Comparison of ENCODE assay signal across 17 cellular contexts in genomic region chr2:215598376-215598975, GRCh38.
A peak's percentile ranks its signal among the peaks of the same experiment; 100 is the strongest.
DNase-seq lines count a peak whose midpoint lies in the region; ATAC-seq and TF ChIP-seq lines count a peak whose summit lies in the region.
"Had no signal": no experiment of that assay in that cellular context is flagged by ENCODE, and none has a peak within 500 bp of the region (broad histone marks: within the 10 kb centered on the region; RNA-seq: fewer than 3 reads in every experiment).

No MANE protein-coding gene starts in this region.

- H3K4me3 ChIP-seq in skeletal muscle cell (ENCODE audit: low read depth, low read length) (no peak overlapping the region), breast epithelium (no peak overlapping the region)
- H3K4me3 ChIP-seq: BLaER1 treated with 17β-estradiol and CSF1 and Interleukin-3, amounts not matched to agents 10 nM and 100 nM; lung; Peyer's patch had no signal

- H3K27me3 ChIP-seq in breast epithelium = no peaks in the 10 kb centered on the region
- H3K27me3 ChIP-seq: BLaER1 treated with 17β-estradiol and CSF1 and Interleukin-3, amounts not matched to agents 10 nM and 100 nM; Peyer's patch had no signal

- in situ Hi-C loops in G401 (cut with HindIII; ENCODE audit: low sequenced_read_pairs) = no loop called here

- no peak overlapping the region for H3K27ac ChIP-seq in breast epithelium
- H3K27ac ChIP-seq: BLaER1 treated with 17β-estradiol and CSF1 and Interleukin-3, amounts not matched to agents 10 nM and 100 nM; HL-60; Peyer's patch had no signal

- intact Hi-C loops in breast epithelium (cut with DNase I; ENCODE audit: low total_unique reads) = no loop called here

- DNase-seq in CD1c-positive myeloid dendritic cell (ENCODE audit: extremely low spot score) (peak; percentile 52), OCI-M1 (lab: John Stamatoyannopoulos, UW) (peak; percentile 69), fibroblast of gingiva (ENCODE audit: low read depth) (peak; percentile 72), skeletal muscle cell (ENCODE audit: low read depth) (peak; percentile 86), G401 (ENCODE audit: low spot score) (no peak), breast epithelium (ENCODE audit: low spot score in 2 of 2) (no peak)
- DNase-seq: activated naive CD8-positive, alpha-beta T cell treated with anti-CD3 and anti-CD28 coated beads for 36 hours; activated T-cell treated with anti-CD3 and anti-CD28 coated beads, Interleukin-2, amount 50 U/mL, for 24 hours; KBM-7; NCI-H774; Peyer's patch had no signal

- H3K4me1 ChIP-seq in breast epithelium = no peaks in the 10 kb centered on the region
- H3K4me1 ChIP-seq: Peyer's patch had no signal

- TF ChIP-seq CTCF in breast epithelium (IDR thresholded peaks at IDR 0.05) = no peak

- no peaks in the 10 kb centered on the region for H3K36me3 ChIP-seq in breast epithelium
- H3K36me3 ChIP-seq: BLaER1 treated with 17β-estradiol and CSF1 and Interleukin-3, amounts not matched to agents 10 nM and 100 nM; Peyer's patch had no signal

- no peaks in the 10 kb centered on the region for H3K9me3 ChIP-seq in breast epithelium
- H3K9me3 ChIP-seq: BLaER1 treated with 17β-estradiol and CSF1 and Interleukin-3, amounts not matched to agents 10 nM and 100 nM; Peyer's patch had no signal

- ATAC-seq in GM18873 (IDR thresholded peaks at IDR 0.05; ENCODE audit: low FRiP score, unreplicated experiment) (no peak), GM18907 (IDR thresholded peaks at IDR 0.05; ENCODE audit: unreplicated experiment) (no peak)
- ATAC-seq: SK-N-SH treated with all-trans-retinoic acid at 6 μM for 48 hours had no signal

- TF ChIP-seq POLR2A in breast epithelium (IDR thresholded peaks at IDR 0.05) = no peak

Comparison
In these comparisons a context has a peak if more than half of its experiments do, and no peak if none do; other contexts are left out.
1. DNase-seq: peak in CD1c-positive myeloid dendritic cell (single experiment), OCI-M1 (single experiment), fibroblast of gingiva (single experiment) and skeletal muscle cell (single experiment); none in G401 (single experiment) and breast epithelium (0 of 2).